10 cellular contexts compared by ENCODE assay signal in genomic region chr20:34403063-34403827, GRCh38. TPM values are rescaled to one million over a fixed set of nuclear protein-coding genes. Genes with fewer than 3 reads are reported as not detected.
DNase-seq lines count a peak whose midpoint lies in the region; ATAC-seq and TF ChIP-seq lines count a peak whose summit lies in the region.
"Had no signal": no experiment of that assay in that cellular context is flagged by ENCODE, and none has a peak within 500 bp of the region (broad histone marks: within the 10 kb centered on the region; RNA-seq: fewer than 3 reads in every experiment).

No MANE protein-coding gene starts in this region.

- H3K9me3 ChIP-seq in DND-41 (ENCODE audit: insufficient read depth, low read length, severe bottlenecking) = no peaks in the 10 kb centered on the region
- no peaks in the 10 kb centered on the region for H3K9me3 ChIP-seq in MM.1S (replicated peaks; ENCODE audit: insufficient read depth, low read length)
- H3K9me3 ChIP-seq in SK-N-SH = no peaks in the 10 kb centered on the region

- no peaks in the 10 kb centered on the region for H3K27me3 Mint-ChIP-seq in effector memory CD8-positive, alpha-beta T cell
- H3K27me3 Mint-ChIP-seq in progenitor cell of endocrine pancreas = no peaks in the 10 kb centered on the region

- H3K4me1 Mint-ChIP-seq in effector memory CD8-positive, alpha-beta T cell (ENCODE audit: low read depth in 2 of 2) = peaks cover 34 to 63% of the 10 kb centered on the region in 2 donors
- H3K4me1 Mint-ChIP-seq in progenitor cell of endocrine pancreas (ENCODE audit: low read depth) = peaks cover 16% of the 10 kb centered on the region

- peaks cover 93% of the 10 kb centered on the region for H3K79me2 ChIP-seq in DND-41 (ENCODE audit: insufficient read depth, low read length)
- H3K79me2 ChIP-seq in MM.1S (ENCODE audit: low read length) = peaks cover 85% of the 10 kb centered on the region
- H3K79me2 ChIP-seq in SK-N-SH (ENCODE audit: insufficient read depth) = peaks cover 95% of the 10 kb centered on the region

- no peak for TF ChIP-seq CTCF in DND-41 (IDR thresholded peaks at IDR 0.05; ENCODE audit: borderline replicate concordance, extremely low read depth, low read length, poor library complexity, severe bottlenecking)
- no peak for TF ChIP-seq CTCF in MM.1S (IDR thresholded peaks at IDR 0.05; ENCODE audit: low read length)
- TF ChIP-seq CTCF in progenitor cell of endocrine pancreas (IDR thresholded peaks at IDR 0.05; ENCODE audit: unreplicated experiment) = no peak
- no peak for TF ChIP-seq CTCF in SK-N-SH (IDR thresholded peaks at IDR 0.05)

- H3K4me2 ChIP-seq in DND-41 (ENCODE audit: insufficient read depth, low read length) (no peak overlapping the region), MM.1S (ENCODE audit: low read depth, low read length) (peak overlapping the region; percentile 53), SK-N-SH (no peak overlapping the region)

- H3K4me3 ChIP-seq in DND-41 (ENCODE audit: low read depth in 1 of 2, low read length in 2 of 2) (no peak overlapping the region), MM.1S (ENCODE audit: low read length) (peak overlapping the region; percentile 21), SK-N-SH (ENCODE audit: low read depth in 2 of 2, low read length in 1 of 2) (no peak overlapping the region)

- DNase-seq in DND-41 (no peak), MM.1S (peak; percentile 24), progenitor cell of endocrine pancreas (ENCODE audit: low spot score, unreplicated experiment) (no peak), SK-N-SH (no peak), NCI-H187 (lab: John Stamatoyannopoulos, UW) (no peak)
- DNase-seq in effector memory CD8-positive, alpha-beta T cell = no peak
- DNase-seq: midbrain, NCI-H2171, T-helper 9 cell had no signal

- H3K9me3 Mint-ChIP-seq in effector memory CD8-positive, alpha-beta T cell = no peaks in the 10 kb centered on the region
- H3K9me3 Mint-ChIP-seq in progenitor cell of endocrine pancreas (ENCODE audit: low read depth) = no peaks in the 10 kb centered on the region

- H3K27ac ChIP-seq in DND-41 (ENCODE audit: low read length) (peak overlapping the region; percentile 20; the same call in 1 of the 2 replicates), MM.1S (ENCODE audit: low read length) (peak overlapping the region; percentile 96), SK-N-SH (ENCODE audit: low read depth in 2 of 2, low read length in 1 of 2) (no peak overlapping the region)

- H3K36me3 Mint-ChIP-seq in effector memory CD8-positive, alpha-beta T cell (ENCODE audit: insufficient read depth) = peaks cover 56% of the 10 kb centered on the region
- H3K36me3 Mint-ChIP-seq in progenitor cell of endocrine pancreas (ENCODE audit: insufficient read depth) = peaks cover 15% of the 10 kb centered on the region

- H2AFZ ChIP-seq in DND-41 (ENCODE audit: low read depth, low read length) = no peak overlapping the region
- H2AFZ ChIP-seq in MM.1S (ENCODE audit: low read length) = no peak overlapping the region
- H2AFZ ChIP-seq in SK-N-SH (ENCODE audit: low read depth) = no peak overlapping the region

- H3K27me3 ChIP-seq in DND-41 (ENCODE audit: insufficient read depth, low read length, poor library complexity) (no peaks in the 10 kb centered on the region), MM.1S (replicated peaks; ENCODE audit: insufficient read depth, low read length) (no peaks in the 10 kb centered on the region), SK-N-SH (ENCODE audit: insufficient read depth) (no peaks in the 10 kb centered on the region)

- no peak for TF ChIP-seq RAD21 in SK-N-SH (IDR thresholded peaks at IDR 0.05; ENCODE audit: low read length)

- ATAC-seq in DND-41 (ENCODE audit: insufficient read depth, low read depth) (no peak), HG03439 (IDR thresholded peaks at IDR 0.05; ENCODE audit: unreplicated experiment) (no peak)
- ATAC-seq in effector memory CD8-positive, alpha-beta T cell (replicated peaks) = no peak

- POLR2A ChIA-PET in SK-N-SH (lab: Yijun Ruan, JAX) = no interaction called here

- H3K9me2 ChIP-seq in MM.1S (replicated peaks; ENCODE audit: insufficient read depth, low read length) (no peaks in the 10 kb centered on the region), SK-N-SH (no peaks in the 10 kb centered on the region)

- no peak for TF ChIP-seq EP300 in SK-N-SH (IDR thresholded peaks at IDR 0.05; ENCODE audit: borderline replicate concordance in 1 of 2, low read depth in 1 of 2, low read length in 1 of 2)

- WGBS in SK-N-SH (ENCODE audit: low lambda C conversion rate) = 97% methylated on average over 4 of the region's 4 CpGs

- H3K27ac Mint-ChIP-seq in effector memory CD8-positive, alpha-beta T cell = peak overlapping the region; percentile 24 to 82
- peak overlapping the region; percentile 10 for H3K27ac Mint-ChIP-seq in progenitor cell of endocrine pancreas

- H3K4me3 Mint-ChIP-seq in effector memory CD8-positive, alpha-beta T cell = peak overlapping the region in 1 of 2 donors; percentile 40
- H3K4me3 Mint-ChIP-seq in progenitor cell of endocrine pancreas (ENCODE audit: low read depth) = no peak overlapping the region

- no peak overlapping the region for H3K9ac ChIP-seq in DND-41 (ENCODE audit: low read depth, low read length)
- peak overlapping the region; percentile 48; the same call in 1 of the 2 replicates for H3K9ac ChIP-seq in MM.1S (ENCODE audit: low read length)
- H3K9ac ChIP-seq in SK-N-SH = no peak overlapping the region

- H4K20me1 ChIP-seq in DND-41 (ENCODE audit: insufficient read depth, low read length) (peaks cover 22% of the 10 kb centered on the region; the same call in 1 of the 2 replicates), MM.1S (ENCODE audit: insufficient read depth, low read length) (no peaks in the 10 kb centered on the region), SK-N-SH (ENCODE audit: insufficient read depth) (peaks cover 66% of the 10 kb centered on the region)

- H3K4me1 ChIP-seq in DND-41 (ENCODE audit: insufficient read depth, low read length) (peaks cover 17% of the 10 kb centered on the region), MM.1S (ENCODE audit: low read length) (peaks cover 66% of the 10 kb centered on the region), SK-N-SH (ENCODE audit: control insufficient read depth in 1 of 2, insufficient read depth in 2 of 2, low read depth in 1 of 2, low read length in 1 of 2) (peaks cover 0 to 34% of the 10 kb centered on the region in 2 experiments; a peak in 2 of 4 replicates)

- CTCF ChIA-PET in SK-N-SH (lab: Yijun Ruan, JAX) = no interaction called here

- H3F3A ChIP-seq in MM.1S (ENCODE audit: insufficient read depth, low read length) (peaks cover 53% of the 10 kb centered on the region), SK-N-SH (replicated peaks; ENCODE audit: insufficient read depth) (peaks cover 28% of the 10 kb centered on the region)

- H3K36me3 ChIP-seq in DND-41 (ENCODE audit: insufficient read depth, low read length) (peaks cover 41% of the 10 kb centered on the region), MM.1S (replicated peaks; ENCODE audit: insufficient read depth, low read length) (no peaks in the 10 kb centered on the region), SK-N-SH (replicated peaks in 1 of 2; ENCODE audit: control insufficient read depth in 1 of 2, insufficient read depth in 2 of 2, low read length in 1 of 2) (peaks cover 0 to 26% of the 10 kb centered on the region in 2 experiments)

TF ChIP-seq in SK-N-SH, 30 proteins besides CTCF, POLR2A, EP300 and RAD21 (continues in another document):
- TF ChIP-seq EZH2phosphoT487 (IDR thresholded peaks at IDR 0.05; ENCODE audit: borderline replicate concordance, low read depth) (no peak), MEF2A (IDR thresholded peaks at IDR 0.05; ENCODE audit: borderline replicate concordance, low read depth) (no peak), SIN3A (IDR thresholded peaks at IDR 0.05; ENCODE audit: borderline replicate concordance, low read depth, low read length) (no peak), FOSL2 (IDR thresholded peaks at IDR 0.05; ENCODE audit: borderline replicate concordance, low read depth) (no peak), MXI1 (IDR thresholded peaks at IDR 0.05; ENCODE audit: low read depth, low read length) (no peak), FOXJ3 (CRISPR knock-in tag; IDR thresholded peaks at IDR 0.05) (no peak), FOXM1 (IDR thresholded peaks at IDR 0.05; ENCODE audit: low read depth) (no peak), GABPA (IDR thresholded peaks at IDR 0.05; ENCODE audit: low read depth) (no peak), POLR2AphosphoS5 (IDR thresholded peaks at IDR 0.05; ENCODE audit: low read depth, low read length) (no peak), JUND (IDR thresholded peaks at IDR 0.05) (no peak), ELF1 (IDR thresholded peaks at IDR 0.05) (no peak)
- TF ChIP-seq, protein P1, sequence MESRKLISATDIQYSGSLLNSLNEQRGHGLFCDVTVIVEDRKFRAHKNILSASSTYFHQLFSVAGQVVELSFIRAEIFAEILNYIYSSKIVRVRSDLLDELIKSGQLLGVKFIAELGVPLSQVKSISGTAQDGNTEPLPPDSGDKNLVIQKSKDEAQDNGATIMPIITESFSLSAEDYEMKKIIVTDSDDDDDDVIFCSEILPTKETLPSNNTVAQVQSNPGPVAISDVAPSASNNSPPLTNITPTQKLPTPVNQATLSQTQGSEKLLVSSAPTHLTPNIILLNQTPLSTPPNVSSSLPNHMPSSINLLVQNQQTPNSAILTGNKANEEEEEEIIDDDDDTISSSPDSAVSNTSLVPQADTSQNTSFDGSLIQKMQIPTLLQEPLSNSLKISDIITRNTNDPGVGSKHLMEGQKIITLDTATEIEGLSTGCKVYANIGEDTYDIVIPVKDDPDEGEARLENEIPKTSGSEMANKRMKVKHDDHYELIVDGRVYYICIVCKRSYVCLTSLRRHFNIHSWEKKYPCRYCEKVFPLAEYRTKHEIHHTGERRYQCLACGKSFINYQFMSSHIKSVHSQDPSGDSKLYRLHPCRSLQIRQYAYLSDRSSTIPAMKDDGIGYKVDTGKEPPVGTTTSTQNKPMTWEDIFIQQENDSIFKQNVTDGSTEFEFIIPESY (IDR thresholded peaks at IDR 0.05; ENCODE audit: borderline replicate concordance, low read depth) = no peak
- TF ChIP-seq, protein P2, sequence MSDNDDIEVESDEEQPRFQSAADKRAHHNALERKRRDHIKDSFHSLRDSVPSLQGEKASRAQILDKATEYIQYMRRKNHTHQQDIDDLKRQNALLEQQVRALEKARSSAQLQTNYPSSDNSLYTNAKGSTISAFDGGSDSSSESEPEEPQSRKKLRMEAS (IDR thresholded peaks at IDR 0.05; ENCODE audit: low read depth) = no peak
- TF ChIP-seq, protein P3, sequence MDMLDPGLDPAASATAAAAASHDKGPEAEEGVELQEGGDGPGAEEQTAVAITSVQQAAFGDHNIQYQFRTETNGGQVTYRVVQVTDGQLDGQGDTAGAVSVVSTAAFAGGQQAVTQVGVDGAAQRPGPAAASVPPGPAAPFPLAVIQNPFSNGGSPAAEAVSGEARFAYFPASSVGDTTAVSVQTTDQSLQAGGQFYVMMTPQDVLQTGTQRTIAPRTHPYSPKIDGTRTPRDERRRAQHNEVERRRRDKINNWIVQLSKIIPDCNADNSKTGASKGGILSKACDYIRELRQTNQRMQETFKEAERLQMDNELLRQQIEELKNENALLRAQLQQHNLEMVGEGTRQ (IDR thresholded peaks at IDR 0.05; ENCODE audit: borderline replicate concordance, low read depth, low read length) = no peak

RNA-seq across cellular contexts. Expression of gene ITCH, which starts 40.2 kb away (rescaled TPM):
- 83.9 and 85.5 TPM in 2 replicates for total RNA-seq in progenitor cell of endocrine pancreas
- 3.8 and 4.1 TPM in 2 replicates for polyA plus RNA-seq in SK-N-SH (2012; rRNA removed)
- polyA plus RNA-seq in SK-N-SH (2012; cell fraction: cytosol; rRNA removed) = 5.5 and 6.7 TPM in 2 replicates
- polyA plus RNA-seq in SK-N-SH (2012; cell fraction: nucleus; rRNA removed) = 3.1 and 6.3 TPM in 2 replicates

Comparison
In these comparisons a context has a peak if more than half of its experiments do, and no peak if none do; other contexts are left out.
1. H3K27ac ChIP-seq: peak in DND-41 (single experiment) and MM.1S (single experiment); none in SK-N-SH (0 of 2).